ENCODE assay signal across 29 cellular contexts in the genomic region with DNA sequence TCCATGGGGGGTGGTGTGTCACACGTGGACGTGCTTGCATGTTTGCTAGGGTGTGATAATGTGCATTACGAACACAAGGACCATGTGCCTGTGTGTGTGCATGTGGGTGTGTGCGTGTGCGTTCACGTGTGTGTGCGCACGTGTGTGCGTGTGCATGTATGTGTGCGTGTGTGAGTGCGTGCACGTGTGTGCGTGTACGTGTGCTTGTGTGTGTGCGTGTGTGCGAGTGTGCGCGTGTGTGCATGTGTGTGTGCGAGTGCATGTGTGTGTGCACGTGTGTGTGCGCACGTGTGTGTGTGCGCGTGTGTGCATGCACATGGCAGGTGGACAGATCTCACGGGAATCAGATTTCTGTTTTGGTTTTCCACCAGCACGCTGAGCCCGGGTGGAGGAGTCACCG. TPM values are rescaled to one million over a fixed set of nuclear protein-coding genes. Genes with fewer than 3 reads are reported as not detected.
DNase-seq lines count a peak whose midpoint lies in the region; ATAC-seq and TF ChIP-seq lines count a peak whose summit lies in the region.
"Had no signal": no experiment of that assay in that cellular context is flagged by ENCODE, and none has a peak within 500 bp of the region (broad histone marks: within the 10 kb centered on the region; RNA-seq: fewer than 3 reads in every experiment).

No MANE protein-coding gene starts in this region.

- H3K14ac ChIP-seq in mesenchymal stem cell (ENCODE audit: low read length in 2 of 2), result no peak overlapping the region

- peak overlapping the region; percentile 39 for H3K27ac Mint-ChIP-seq in activated CD4-positive, alpha-beta T cell treated with anti-CD3 and anti-CD28 coated beads for 36 hours
- H3K27ac Mint-ChIP-seq in T-helper 17 cell (peak overlapping the region; percentile 27), endothelial cell (ENCODE audit: unreplicated experiment) (peak overlapping the region; percentile 52)
- peak overlapping the region; percentile 90 for H3K27ac Mint-ChIP-seq in stimulated activated effector memory CD8-positive, alpha-beta T cell treated with anti-CD3 and anti-CD28 coated beads, Interleukin-12 subunit alpha, Interleukin-12 subunit beta, amount 100 ng/mL, for 72 hours
- H3K27ac Mint-ChIP-seq: GM23338, mesothelial cell of epicardium had no signal

- H3K36me3 ChIP-seq in mesenchymal stem cell (ENCODE audit: control insufficient read depth in 1 of 2, insufficient read depth in 2 of 2, low read depth in 1 of 2, low read length in 2 of 2), result peaks cover 85 to 89% of the 10 kb centered on the region in 2 experiments
- H3K36me3 ChIP-seq: breast epithelium had no signal

- H3K9me3 Mint-ChIP-seq in activated CD4-positive, alpha-beta T cell treated with anti-CD3 and anti-CD28 coated beads for 36 hours (ENCODE audit: low read depth), result no peaks in the 10 kb centered on the region
- H3K9me3 Mint-ChIP-seq in endothelial cell (ENCODE audit: unreplicated experiment), result no peaks in the 10 kb centered on the region
- H3K9me3 Mint-ChIP-seq in stimulated activated effector memory CD8-positive, alpha-beta T cell treated with anti-CD3 and anti-CD28 coated beads, Interleukin-12 subunit alpha, Interleukin-12 subunit beta, amount 100 ng/mL, for 72 hours, result no peaks in the 10 kb centered on the region
- H3K9me3 Mint-ChIP-seq: CD8-positive, alpha-beta memory T cell; effector memory CD8-positive, alpha-beta T cell; GM23338; mesothelial cell of epicardium; natural killer cell had no signal

- peaks cover 10% of the 10 kb centered on the region for H3K4me1 Mint-ChIP-seq in activated CD4-positive, alpha-beta T cell treated with anti-CD3 and anti-CD28 coated beads for 36 hours
- H3K4me1 Mint-ChIP-seq in T-helper 17 cell (peaks cover 2% of the 10 kb centered on the region), endothelial cell (ENCODE audit: unreplicated experiment) (peaks cover 31% of the 10 kb centered on the region)
- peaks cover 42% of the 10 kb centered on the region for H3K4me1 Mint-ChIP-seq in stimulated activated effector memory CD8-positive, alpha-beta T cell treated with anti-CD3 and anti-CD28 coated beads, Interleukin-12 subunit alpha, Interleukin-12 subunit beta, amount 100 ng/mL, for 72 hours
- H3K4me1 Mint-ChIP-seq: mesothelial cell of epicardium had no signal

- H3K4me2 ChIP-seq in mesenchymal stem cell (ENCODE audit: low read length, poor library complexity, severe bottlenecking), result no peak overlapping the region
- H3K4me2 ChIP-seq: GM23338, PC-9 had no signal

- ATAC-seq in activated CD4-positive, alpha-beta T cell treated with anti-CD3 and anti-CD28 coated beads for 36 hours, result no peak
- ATAC-seq in T-helper 17 cell (no peak), GM21447 (IDR thresholded peaks at IDR 0.05; ENCODE audit: unreplicated experiment) (no peak), HG02588 (IDR thresholded peaks at IDR 0.05; ENCODE audit: unreplicated experiment) (no peak)
- ATAC-seq in stimulated activated effector memory CD8-positive, alpha-beta T cell treated with anti-CD3 and anti-CD28 coated beads, Interleukin-12 subunit alpha, Interleukin-12 subunit beta, amount 100 ng/mL, for 72 hours, result no peak
- ATAC-seq: effector memory CD8-positive, alpha-beta T cell; GM23338; left lobe of liver; right lobe of liver; stimulated activated naive CD8-positive, alpha-beta T cell treated with anti-CD3 and anti-CD28 coated beads, Interleukin-15, Interleukin-2, amounts not matched to agents 100 U/mL and 50 U/mL, for 24 hours had no signal

- H2BK15ac ChIP-seq in mesenchymal stem cell (ENCODE audit: low read depth, poor library complexity, severe bottlenecking), result no peak overlapping the region

- no peak overlapping the region for H2BK5ac ChIP-seq in mesenchymal stem cell (ENCODE audit: low read depth, low read length, poor library complexity, severe bottlenecking)

- no peaks in the 10 kb centered on the region for H3K9me3 ChIP-seq in T-helper 17 cell (ENCODE audit: control insufficient read depth, low read length, poor library complexity, severe bottlenecking)
- no peaks in the 10 kb centered on the region for H3K9me3 ChIP-seq in mesenchymal stem cell (ENCODE audit: control insufficient read depth, low read length)
- H3K9me3 ChIP-seq: breast epithelium, esophagus muscularis mucosa, right lobe of liver, thoracic aorta had no signal

- CTCF ChIA-PET in activated CD4-positive, alpha-beta T cell treated with anti-CD3 and anti-CD28 coated beads for 36 hours (lab: Charles Lee), result no interaction called here

- H3K23ac ChIP-seq in mesenchymal stem cell (ENCODE audit: low read length in 2 of 2), result no peak overlapping the region

- 85% methylated on average over 18 of the region's 28 CpGs for WGBS in mesenchymal stem cell

- H3K79me1 ChIP-seq in mesenchymal stem cell (replicated peaks; ENCODE audit: low read length, poor library complexity, severe bottlenecking), result peaks cover 11% of the 10 kb centered on the region

- H4K91ac ChIP-seq in mesenchymal stem cell (ENCODE audit: low read length), result no peak overlapping the region

- no peak overlapping the region for H2AK5ac ChIP-seq in mesenchymal stem cell (ENCODE audit: low read length, severe bottlenecking)

- no peaks in the 10 kb centered on the region for H3K27me3 ChIP-seq in mesenchymal stem cell (ENCODE audit: control insufficient read depth in 1 of 2, insufficient read depth in 1 of 2, low read length in 2 of 2)
- H3K27me3 ChIP-seq: breast epithelium, esophagus muscularis mucosa, right lobe of liver had no signal

- no peak overlapping the region for H3K9ac ChIP-seq in mesenchymal stem cell (ENCODE audit: low read length)
- H3K9ac ChIP-seq: parathyroid adenoma had no signal

- peaks cover 64% of the 10 kb centered on the region for H3K36me3 Mint-ChIP-seq in activated CD4-positive, alpha-beta T cell treated with anti-CD3 and anti-CD28 coated beads for 36 hours (ENCODE audit: low read depth)
- H3K36me3 Mint-ChIP-seq in T-helper 17 cell (ENCODE audit: low read depth) (peaks cover 2% of the 10 kb centered on the region), endothelial cell (ENCODE audit: low read depth, unreplicated experiment) (peaks cover 43% of the 10 kb centered on the region)
- no peaks in the 10 kb centered on the region for H3K36me3 Mint-ChIP-seq in stimulated activated effector memory CD8-positive, alpha-beta T cell treated with anti-CD3 and anti-CD28 coated beads, Interleukin-12 subunit alpha, Interleukin-12 subunit beta, amount 100 ng/mL, for 72 hours

- no peak for DNase-seq in activated CD4-positive, alpha-beta T cell treated with anti-CD3 and anti-CD28 coated beads for 36 hours
- DNase-seq in activated CD4-positive, alpha-beta T cell treated with anti-CD3 and anti-CD28 coated beads for 1 hour, result no peak
- no peak for DNase-seq in T-helper 17 cell
- DNase-seq in endothelial cell (ENCODE audit: low spot score), result no peak
- no peak for DNase-seq in stimulated activated effector memory CD8-positive, alpha-beta T cell treated with anti-CD3 and anti-CD28 coated beads, Interleukin-12 subunit alpha, Interleukin-12 subunit beta, amount 100 ng/mL, for 72 hours (ENCODE audit: low spot score in 2 of 2)
- DNase-seq in mesenchymal stem cell, result no peak
- DNase-seq: activated CD4-positive, alpha-beta T cell treated with anti-CD3 and anti-CD28 coated beads for 4 hours; activated gamma-delta T cell; amniotic stem cell; effector memory CD8-positive, alpha-beta T cell; foreskin melanocyte; natural killer cell; NCI-H1694; PC-9; stimulated activated CD4-positive, alpha-beta T cell treated with anti-CD3 and anti-CD28 coated beads, Interleukin-4, amount 100 ng/mL, for 4 hours; stimulated activated naive CD8-positive, alpha-beta T cell treated with anti-CD3 and anti-CD28 coated beads, Interleukin-15, Interleukin-2, amounts not matched to agents 100 U/mL and 50 U/mL, for 24 hours had no signal

- H3K4me3 ChIP-seq in mesenchymal stem cell (ENCODE audit: insufficient read depth in 1 of 2, low read depth in 1 of 2, low read length in 2 of 2), result no peak overlapping the region
- H3K4me3 ChIP-seq: breast epithelium, coronary artery, esophagus muscularis mucosa, GM23338, PC-9, right lobe of liver, thoracic aorta had no signal

- POLR2A ChIA-PET in activated CD4-positive, alpha-beta T cell treated with anti-CD3 and anti-CD28 coated beads for 36 hours (lab: Charles Lee), result no interaction called here

- no peak overlapping the region for H3K4me3 Mint-ChIP-seq in activated CD4-positive, alpha-beta T cell treated with anti-CD3 and anti-CD28 coated beads for 36 hours
- no peak overlapping the region for H3K4me3 Mint-ChIP-seq in T-helper 17 cell
- peak overlapping the region; percentile 51 for H3K4me3 Mint-ChIP-seq in endothelial cell (ENCODE audit: unreplicated experiment)
- H3K4me3 Mint-ChIP-seq in stimulated activated effector memory CD8-positive, alpha-beta T cell treated with anti-CD3 and anti-CD28 coated beads, Interleukin-12 subunit alpha, Interleukin-12 subunit beta, amount 100 ng/mL, for 72 hours, result no peak overlapping the region
- H3K4me3 Mint-ChIP-seq: CD8-positive, alpha-beta memory T cell; GM23338; mesothelial cell of epicardium; natural killer cell had no signal

- H3K27ac ChIP-seq in mesenchymal stem cell (ENCODE audit: low read length, poor library complexity, severe bottlenecking), result no peak overlapping the region
- H3K27ac ChIP-seq: 22Rv1, breast epithelium, coronary artery, esophagus muscularis mucosa, parathyroid adenoma, PC-9, right lobe of liver, thoracic aorta had no signal

- no peak overlapping the region for H2AFZ ChIP-seq in mesenchymal stem cell (ENCODE audit: low read depth, low read length)
- H2AFZ ChIP-seq: GM23338, parathyroid adenoma, PC-9 had no signal

- intact Hi-C loops in activated CD4-positive, alpha-beta T cell treated with anti-CD3 and anti-CD28 coated beads for 36 hours (cut with DNase I, micrococcal nuclease), result no loop called here

- H3K27me3 Mint-ChIP-seq in activated CD4-positive, alpha-beta T cell treated with anti-CD3 and anti-CD28 coated beads for 36 hours, result no peaks in the 10 kb centered on the region
- H3K27me3 Mint-ChIP-seq in T-helper 17 cell, result no peaks in the 10 kb centered on the region
- H3K27me3 Mint-ChIP-seq in endothelial cell (ENCODE audit: unreplicated experiment), result peaks cover 2% of the 10 kb centered on the region
- H3K27me3 Mint-ChIP-seq: CD8-positive, alpha-beta memory T cell; effector memory CD8-positive, alpha-beta T cell had no signal

- no peak for TF ChIP-seq CTCF in endothelial cell (IDR thresholded peaks at IDR 0.05; ENCODE audit: unreplicated experiment)

- no peak overlapping the region for H3K4ac ChIP-seq in mesenchymal stem cell (ENCODE audit: low read depth in 1 of 2, low read length in 2 of 2)

- no peak overlapping the region for H4K8ac ChIP-seq in mesenchymal stem cell (ENCODE audit: low read length)

- no peak overlapping the region for H2BK120ac ChIP-seq in mesenchymal stem cell (ENCODE audit: low read depth, low read length)

- H2BK12ac ChIP-seq in mesenchymal stem cell (ENCODE audit: low read length in 2 of 2), result no peak overlapping the region

- no peak overlapping the region for H3K18ac ChIP-seq in mesenchymal stem cell (ENCODE audit: low read depth in 1 of 2, low read length in 2 of 2)

- peaks cover 2% of the 10 kb centered on the region for H3K4me1 ChIP-seq in mesenchymal stem cell (ENCODE audit: control insufficient read depth, insufficient read depth, low read depth, low read length)
- H3K4me1 ChIP-seq: breast epithelium, esophagus muscularis mucosa, parathyroid adenoma had no signal

RNA-seq across cellular contexts. Expression of gene RNF213, which starts 29.5 kb away (rescaled TPM):
- total RNA-seq in activated CD4-positive, alpha-beta T cell treated with anti-CD3 and anti-CD28 coated beads for 36 hours, result 100 to 1,000 TPM; 334 to 366 TPM
- 100 to 1,000 TPM; 528 to 571 TPM for total RNA-seq in T-helper 17 cell
- total RNA-seq in endothelial cell (ENCODE audit: unreplicated experiment), result 110 TPM
- polyA plus RNA-seq in mesenchymal stem cell (2013, experiment 1 of 2), result 21.7 TPM
- polyA plus RNA-seq in mesenchymal stem cell (2013, experiment 2 of 2), result 18.9 TPM

Comparison
In these comparisons a context has a peak if more than half of its experiments do, and no peak if none do; other contexts are left out.
1. H3K27ac Mint-ChIP-seq: peak in every context shown above with its lines; median percentile 90 in stimulated activated effector memory CD8-positive, alpha-beta T cell treated with anti-CD3 and anti-CD28 coated beads, Interleukin-12 subunit alpha, Interleukin-12 subunit beta, amount 100 ng/mL, for 72 hours; 52 in endothelial cell; 39 in activated CD4-positive, alpha-beta T cell treated with anti-CD3 and anti-CD28 coated beads for 36 hours; 27 in T-helper 17 cell.